ENCODE assay signal across 32 cellular contexts in genomic region chr12:22835431-22835830, GRCh38.
"Had no signal": no experiment of that assay in that cellular context is flagged by ENCODE, and none has a peak within 500 bp of the region (broad histone marks: within the 10 kb centered on the region; RNA-seq: fewer than 3 reads in every experiment).

No MANE protein-coding gene starts in this region.

- H3K4me1 ChIP-seq: adrenal gland, ascending aorta, body of pancreas, breast epithelium had no signal

- DNase-seq: activated effector memory CD4-positive, alpha-beta T cell treated with anti-CD3 and anti-CD28 coated beads, Interleukin-2, amount 50 U/mL, for 16 hours; activated effector memory CD4-positive, alpha-beta T cell treated with Interleukin-2 at 50 U/mL for 16 hours; activated gamma-delta T cell; activated gamma-delta T cell treated with Interleukin-2 at 50 U/mL for 16 hours; activated naive CD4-positive, alpha-beta T cell; activated naive CD4-positive, alpha-beta T cell treated with anti-CD3 and anti-CD28 coated beads for 36 hours; activated naive CD4-positive, alpha-beta T cell treated with anti-CD3 and anti-CD28 coated beads, Interleukin-2, amount 10 ng/mL, durations not matched to agents 7 days and 5 days; activated naive CD4-positive, alpha-beta T cell treated with anti-CD3 and anti-CD28 coated beads, Interleukin-2, amount 50 U/mL, for 16 hours; activated naive CD4-positive, alpha-beta T cell treated with Interleukin-2 at 50 U/mL for 16 hours; activated naive CD8-positive, alpha-beta T cell treated with anti-CD3 and anti-CD28 coated beads for 36 hours; activated naive CD8-positive, alpha-beta T cell treated with anti-CD3 and anti-CD28 coated beads, Interleukin-2, amount 10 ng/mL, durations not matched to agents 7 days and 5 days; activated naive CD8-positive, alpha-beta T cell treated with anti-CD3 and anti-CD28 coated beads, Interleukin-2, amount 50 U/mL, for 24 hours; activated T-cell treated with anti-CD3 and anti-CD28 coated beads, Interleukin-2, amount 50 U/mL, for 1 hour; activated T-cell treated with anti-CD3 and anti-CD28 coated beads, Interleukin-2, amount 50 U/mL, for 24 hours; activated T-cell treated with anti-CD3 and anti-CD28 coated beads, Interleukin-2, amount 50 U/mL, for 4 hours; activated T-cell treated with anti-CD3 and anti-CD28 coated beads, Interleukin-2, amount 50 U/mL, for 48 hours; activated T-cell treated with anti-CD3 and anti-CD28 coated beads, Interleukin-2, amount 50 U/mL, for 72 hours; adrenal gland; amniotic stem cell; amygdala; anterior cingulate cortex; aorta; body of pancreas; brain microvascular endothelial cell; caudate nucleus; central memory CD4-positive, alpha-beta T cell; cerebellar nuclear complex had no signal

- H3K36me3 ChIP-seq: adrenal gland, ascending aorta, brain microvascular endothelial cell, breast epithelium, cardiac muscle cell had no signal

- H3K27me3 ChIP-seq: adrenal gland, ascending aorta, body of pancreas, brain microvascular endothelial cell, breast epithelium, cardiac muscle cell had no signal

- H3K9me3 ChIP-seq: adrenal gland, ascending aorta, body of pancreas, breast epithelium had no signal

- H3K27ac ChIP-seq: adrenal gland, ascending aorta, body of pancreas, brain microvascular endothelial cell, breast epithelium, cardiac muscle cell had no signal

- FAIRE-seq: astrocyte, bronchial epithelial cell had no signal

- H3K4me3 ChIP-seq: adrenal gland, ascending aorta, body of pancreas, breast epithelium, cardiac muscle cell had no signal
